Comparison of ENCODE assay signal across 22 cellular contexts in genomic region chr9:9817176-9817575, GRCh38.
"Had no signal": no experiment of that assay in that cellular context is flagged by ENCODE, and none has a peak within 500 bp of the region (broad histone marks: within the 10 kb centered on the region; RNA-seq: fewer than 3 reads in every experiment).

No MANE protein-coding gene starts in this region.

- DNase-seq: activated CD4-positive, alpha-beta T cell treated with anti-CD3 and anti-CD28 coated beads for 4 hours; activated CD4-positive, alpha-beta T cell treated with anti-CD3 and anti-CD28 coated beads, Interleukin-2, amount 50 U/mL, for 48 hours; activated CD8-positive, alpha-beta memory T cell treated with anti-CD3 and anti-CD28 coated beads for 24 hours; activated effector memory CD4-positive, alpha-beta T cell treated with anti-CD3 and anti-CD28 coated beads, Interleukin-2, amount 50 U/mL, for 16 hours; activated naive CD4-positive, alpha-beta T cell treated with anti-CD3 and anti-CD28 coated beads, Interleukin-2, amount 10 ng/mL, durations not matched to agents 7 days and 5 days; amniotic stem cell; brain microvascular endothelial cell; dorsolateral prefrontal cortex; effector memory CD4-positive, alpha-beta T cell; left lung; lower lobe of right lung; mesenchymal stem cell; stimulated activated CD4-positive, alpha-beta T cell treated with anti-CD3 and anti-CD28 coated beads, Interleukin-12 subunit alpha, Interleukin-12 subunit beta, amount 100 ng/mL, for 4 hours; stimulated activated CD4-positive, alpha-beta T cell treated with anti-CD3 and anti-CD28 coated beads, Interleukin-4, amount 100 ng/mL, for 1 hour; stimulated activated naive CD8-positive, alpha-beta T cell treated with anti-CD3 and anti-CD28 coated beads, Interleukin-15, Interleukin-2, amounts not matched to agents 100 U/mL and 50 U/mL, for 24 hours; testis; transverse colon had no signal

- H3K27ac ChIP-seq: brain microvascular endothelial cell, coronary artery, dorsolateral prefrontal cortex, left lung, lower lobe of right lung, skin epidermis, testis, transverse colon, VCaP had no signal

- H3K36me3 ChIP-seq: brain microvascular endothelial cell, left lung, lower lobe of right lung, transverse colon had no signal

- H3K9me3 ChIP-seq: lower lobe of right lung, testis, transverse colon had no signal

- H3K4me3 ChIP-seq: coronary artery, dorsolateral prefrontal cortex, left lung, lower lobe of right lung, skin epidermis, testis, transverse colon had no signal

- H3K4me1 ChIP-seq: left lung, lower lobe of right lung, testis, transverse colon had no signal

- ATAC-seq: left lung; lower lobe of right lung; natural killer cell treated with Interleukin-12 subunit alpha and Interleukin-12 subunit beta and Interleukin-15 and Interleukin-18, amount 100 ng/mL, for 72 hours; sciatic nerve; stimulated activated naive CD8-positive, alpha-beta T cell treated with anti-CD3 and anti-CD28 coated beads, Interleukin-15, Interleukin-2, amounts not matched to agents 100 U/mL and 50 U/mL, for 24 hours had no signal

- H3K27me3 ChIP-seq: brain microvascular endothelial cell, dorsolateral prefrontal cortex, left lung, testis, transverse colon had no signal
